Comparison of ENCODE assay signal across 12 cellular contexts in the genomic region with DNA sequence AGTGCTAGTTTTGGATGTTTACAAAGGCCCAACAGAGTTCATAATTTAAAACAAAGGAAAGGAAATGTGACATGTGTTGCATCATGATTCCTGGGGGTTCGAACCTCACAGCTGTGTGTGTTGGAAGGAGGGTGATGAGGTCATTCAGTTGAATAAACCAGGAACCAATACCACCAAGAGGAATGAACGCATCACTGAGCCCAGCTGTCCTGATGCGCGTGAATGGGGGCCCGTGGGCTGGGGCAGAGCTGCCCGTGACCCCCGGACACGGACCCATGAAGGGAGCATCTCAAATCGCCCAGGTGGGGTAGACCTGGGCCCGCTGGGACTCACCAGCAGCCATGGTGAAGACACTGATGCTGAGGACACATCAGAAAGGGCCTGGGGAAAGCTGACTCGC. TPM values are rescaled to one million over a fixed set of nuclear protein-coding genes. Genes with fewer than 3 reads are reported as not detected.
A peak's percentile ranks its signal among the peaks of the same experiment; 100 is the strongest.
DNase-seq lines count a peak whose midpoint lies in the region; ATAC-seq, FAIRE-seq and TF ChIP-seq lines count a peak whose summit lies in the region.
"Had no signal": no experiment of that assay in that cellular context is flagged by ENCODE, and none has a peak within 500 bp of the region (broad histone marks: within the 10 kb centered on the region; RNA-seq: fewer than 3 reads in every experiment).

No MANE protein-coding gene starts in this region.

- BruUV-seq in HepG2 (replicated peaks; lab: Mats Ljungman, UMichigan) (no TSS peak), K562 (replicated peaks; lab: Mats Ljungman, UMichigan) (no TSS peak)

- ATAC-seq in HepG2, result no peak
- ATAC-seq in right lobe of liver, result no peak
- peak; percentile 72 for ATAC-seq in HG03354 (IDR thresholded peaks at IDR 0.05; ENCODE audit: poor library complexity, severe bottlenecking, unreplicated experiment)
- ATAC-seq in K562, result no peak; the same call in 2 of the 3 replicates
- no peak for ATAC-seq in GM18505 (IDR thresholded peaks at IDR 0.05; ENCODE audit: unreplicated experiment)

- H3K27me3 ChIP-seq in HepG2 (ENCODE audit: control insufficient read depth in 1 of 2, insufficient read depth in 2 of 2, low read length in 2 of 2) (no peaks in the 10 kb centered on the region), right lobe of liver (no peaks in the 10 kb centered on the region), K562 (ENCODE audit: control insufficient read depth in 2 of 2, insufficient read depth in 2 of 2, low read length in 2 of 2) (peaks cover 0 to 11% of the 10 kb centered on the region in 2 experiments; a peak in 3 of 5 replicates)
- H3K27me3 ChIP-seq: MG63 had no signal

- whole genome bisulfite sequencing in HepG2 (ENCODE audit: low lambda C conversion rate), result 93% methylated on average over 11 of the region's 11 CpGs
- WGBS in right lobe of liver (ENCODE audit: insufficient coverage, low coverage, low lambda C conversion rate, missing lambda C conversion rate), result 72% methylated on average over 3 of the region's 11 CpGs
- 39% methylated on average over 11 of the region's 11 CpGs for WGBS in K562 (ENCODE audit: insufficient coverage, low coverage, missing lambda C conversion rate)

- H3K4me3 ChIP-seq in HepG2 (replicated peaks in 1 of 3; ENCODE audit: insufficient read depth in 1 of 3, low read depth in 2 of 3, low read length in 3 of 3) (no peak overlapping the region), right lobe of liver (no peak overlapping the region), K562 (no peak overlapping the region)
- H3K4me3 ChIP-seq: MG63 had no signal

- no peak overlapping the region for H3K27ac Mint-ChIP-seq in stimulated activated naive CD8-positive, alpha-beta T cell treated with anti-CD3 and anti-CD28 coated beads, Interleukin-15, Interleukin-2, amounts not matched to agents 100 ng/mL and 50 ng/mL, for 24 hours
- no peak overlapping the region for H3K27ac Mint-ChIP-seq in osteocyte (ENCODE audit: unreplicated experiment)

- H3K27ac ChIP-seq in HepG2 (ENCODE audit: extremely low read length, insufficient read depth, low read length) (no peak overlapping the region), right lobe of liver (no peak overlapping the region), K562 (ENCODE audit: extremely low read depth, low read depth, low read length) (no peak overlapping the region)
- H3K27ac ChIP-seq: VCaP had no signal

- no peak for DNase-seq in HepG2 (ENCODE audit: low spot score)
- no peak for DNase-seq in right lobe of liver
- no peak for DNase-seq in K562 (ENCODE audit: extremely low read depth in 1 of 4, low spot score in 3 of 4)
- DNase-seq in osteocyte (ENCODE audit: extremely low spot score, unreplicated experiment), result no peak
- no peak for DNase-seq in NCI-H187 (lab: John Stamatoyannopoulos, UW)
- DNase-seq: MG63, NCI-H524, Right ventricle myocardium superior had no signal

- H3K9me3 Mint-ChIP-seq in stimulated activated naive CD8-positive, alpha-beta T cell treated with anti-CD3 and anti-CD28 coated beads, Interleukin-15, Interleukin-2, amounts not matched to agents 100 ng/mL and 50 ng/mL, for 24 hours, result no peaks in the 10 kb centered on the region
- H3K9me3 Mint-ChIP-seq in osteocyte (ENCODE audit: unreplicated experiment), result no peaks in the 10 kb centered on the region

- FAIRE-seq in HepG2 (lab: Jason Lieb, UNC), result no peak
- no peak for FAIRE-seq in K562 (lab: Jason Lieb, UNC)

- H3K4me2 ChIP-seq in HepG2 (ENCODE audit: low read depth, low read length), result no peak overlapping the region
- H3K4me2 ChIP-seq in K562 (ENCODE audit: insufficient read depth, low read length), result no peak overlapping the region

- TF ChIP-seq CTCF in HepG2 (CRISPR knock-in tag; IDR thresholded peaks at IDR 0.05) (no peak), right lobe of liver (IDR thresholded peaks at IDR 0.05) (no peak), K562 (IDR thresholded peaks at IDR 0.05 in 2 of 3, conservative IDR thresholded peaks at IDR 0.05 in 1 of 3; ENCODE audit: insufficient read depth in 2 of 3, low read depth in 1 of 3, low read length in 3 of 3) (no peak), osteocyte (IDR thresholded peaks at IDR 0.05) (no peak)

- H3K79me2 ChIP-seq in HepG2 (ENCODE audit: insufficient read depth, low read length) (no peaks in the 10 kb centered on the region), K562 (ENCODE audit: control insufficient read depth, insufficient read depth, low read length) (no peaks in the 10 kb centered on the region)

- H3K4me1 Mint-ChIP-seq in stimulated activated naive CD8-positive, alpha-beta T cell treated with anti-CD3 and anti-CD28 coated beads, Interleukin-15, Interleukin-2, amounts not matched to agents 100 ng/mL and 50 ng/mL, for 24 hours (ENCODE audit: low read depth), result peaks cover 5% of the 10 kb centered on the region
- H3K4me1 Mint-ChIP-seq in osteocyte (ENCODE audit: unreplicated experiment), result no peaks in the 10 kb centered on the region

- H2AFZ ChIP-seq in HepG2 (ENCODE audit: low read length) (no peak overlapping the region), K562 (ENCODE audit: low read depth, low read length) (no peak overlapping the region)

- CTCF ChIA-PET in HepG2 (lab: Yijun Ruan, JAX; ENCODE audit: low intra/inter-chr PET ratio, low total read pairs) (no interaction called here), K562 (lab: Yijun Ruan, JAX; ENCODE audit: low intra/inter-chr PET ratio) (no interaction called here)

- H3K9me3 ChIP-seq in HepG2 (ENCODE audit: low read length) (no peaks in the 10 kb centered on the region), right lobe of liver (no peaks in the 10 kb centered on the region), K562 (replicated peaks; ENCODE audit: control insufficient read depth, insufficient read depth, low read depth, low read length) (peaks cover 2% of the 10 kb centered on the region; the same call in 1 of the 2 replicates)
- H3K9me3 ChIP-seq: MG63 had no signal

- H3K36me3 ChIP-seq in HepG2 (replicated peaks in 1 of 2; ENCODE audit: control insufficient read depth in 1 of 2, insufficient read depth in 2 of 2, low read length in 2 of 2), result peaks cover 17 to 22% of the 10 kb centered on the region in 2 experiments; a peak in 4 of 5 replicates
- H3K36me3 ChIP-seq in right lobe of liver, result peaks cover 0 to 44% (median 0%) of the 10 kb centered on the region in 4 donors
- H3K36me3 ChIP-seq in K562 (ENCODE audit: control insufficient read depth, insufficient read depth, low read length), result peaks cover 24% of the 10 kb centered on the region
- H3K36me3 ChIP-seq: MG63 had no signal

- H3K36me3 Mint-ChIP-seq in stimulated activated naive CD8-positive, alpha-beta T cell treated with anti-CD3 and anti-CD28 coated beads, Interleukin-15, Interleukin-2, amounts not matched to agents 100 ng/mL and 50 ng/mL, for 24 hours (ENCODE audit: low read depth), result peaks cover 3% of the 10 kb centered on the region
- peaks cover 30% of the 10 kb centered on the region for H3K36me3 Mint-ChIP-seq in osteocyte (ENCODE audit: unreplicated experiment)

- intact Hi-C loops in HepG2 (cut with micrococcal nuclease; ENCODE audit: unreplicated experiment), result no loop called here
- intact Hi-C loops in right lobe of liver (cut with DNase I), result no loop called here
- intact Hi-C loops in K562 (cut with micrococcal nuclease), result no loop called here

- POLR2A ChIA-PET in HepG2 (lab: Yijun Ruan, JAX) (no interaction called here), K562 (lab: Yijun Ruan, JAX) (no interaction called here)

- no peaks in the 10 kb centered on the region for H3K4me1 ChIP-seq in HepG2 (ENCODE audit: insufficient read depth, low read length)
- H3K4me1 ChIP-seq in right lobe of liver, result no peaks in the 10 kb centered on the region
- peaks cover 5% of the 10 kb centered on the region in 2 experiments; a peak in 3 of 5 replicates for H3K4me1 ChIP-seq in K562 (replicated peaks in 1 of 2; ENCODE audit: control insufficient read depth in 2 of 2, insufficient read depth in 2 of 2, low read length in 2 of 2)

- TF ChIP-seq RAD21 in HepG2 (CRISPR knock-in tag; IDR thresholded peaks at IDR 0.05) (no peak), K562 (CRISPR knock-in tag; conservative IDR thresholded peaks at IDR 0.05 in 1 of 2, IDR thresholded peaks at IDR 0.05 in 1 of 2) (no peak)

- H4K20me1 ChIP-seq in HepG2 (ENCODE audit: insufficient read depth, low read length) (no peaks in the 10 kb centered on the region), K562 (replicated peaks; ENCODE audit: control insufficient read depth, insufficient read depth, low read length) (peaks cover 6% of the 10 kb centered on the region)

- in situ Hi-C loops in HepG2 (cut with HindIII; ENCODE audit: extremely low pct_ligation_motif_present, low pct_unique_long_range_greater_than_20kb) (no loop called here), K562 (cut with MboI) (no loop called here)

- H3K9ac ChIP-seq in HepG2 (ENCODE audit: insufficient read depth, low read depth, low read length) (no peak overlapping the region), K562 (ENCODE audit: insufficient read depth in 1 of 2, low read depth in 2 of 2, low read length in 2 of 2) (no peak overlapping the region)

- no peak for TF ChIP-seq POLR2A in HepG2 (IDR thresholded peaks at IDR 0.05; ENCODE audit: insufficient read depth in 1 of 2, low read depth in 2 of 2, low read length in 2 of 2)
- no peak for TF ChIP-seq POLR2A in right lobe of liver (IDR thresholded peaks at IDR 0.05)
- TF ChIP-seq POLR2A in K562 (conservative IDR thresholded peaks at IDR 0.05), result no peak
- TF ChIP-seq POLR2A in GM18505 (IDR thresholded peaks at IDR 0.05; ENCODE audit: borderline replicate concordance, extremely low read depth, insufficient read depth, insufficient read length), result no peak

- no peaks in the 10 kb centered on the region for H3K9me1 ChIP-seq in K562 (ENCODE audit: control insufficient read depth, insufficient read depth, low read length)

- no peaks in the 10 kb centered on the region for H3K27me3 Mint-ChIP-seq in stimulated activated naive CD8-positive, alpha-beta T cell treated with anti-CD3 and anti-CD28 coated beads, Interleukin-15, Interleukin-2, amounts not matched to agents 100 ng/mL and 50 ng/mL, for 24 hours
- H3K27me3 Mint-ChIP-seq in osteocyte (ENCODE audit: unreplicated experiment), result no peaks in the 10 kb centered on the region

- TF ChIP-seq EP300 in HepG2 (IDR thresholded peaks at IDR 0.05; ENCODE audit: low read depth in 2 of 2, low read length in 2 of 2) (no peak), HepG2 (CRISPR knock-in tag; IDR thresholded peaks at IDR 0.05; ENCODE audit: borderline replicate concordance) (no peak), K562 (IDR thresholded peaks at IDR 0.05; ENCODE audit: low read length) (no peak)

- peak overlapping the region; percentile 41 for H3K4me3 Mint-ChIP-seq in stimulated activated naive CD8-positive, alpha-beta T cell treated with anti-CD3 and anti-CD28 coated beads, Interleukin-15, Interleukin-2, amounts not matched to agents 100 ng/mL and 50 ng/mL, for 24 hours
- H3K4me3 Mint-ChIP-seq in osteocyte (ENCODE audit: unreplicated experiment), result no peak overlapping the region

RNA-seq across cellular contexts. Expression of gene BRI3, which starts 33.0 kb away (rescaled TPM):
- total RNA-seq in HepG2 (2016; rRNA removed; fragmentation: Illumina TruSeq; extraction: Trizol), result 37.2 and 54.0 TPM in 2 replicates
- 362 and 379 TPM in 2 replicates for total RNA-seq in HepG2 (2016; cell fraction: cytosol; rRNA removed; fragmentation: Illumina TruSeq; extraction: Trizol; ENCODE audit: low read depth)
- 32.4 and 58.8 TPM in 2 replicates for total RNA-seq in HepG2 (2016; cell fraction: insoluble cytoplasmic fraction; rRNA removed; fragmentation: Illumina TruSeq; extraction: Trizol)
- 234 and 253 TPM in 2 replicates for total RNA-seq in HepG2 (2016; cell fraction: membrane; rRNA removed; fragmentation: Illumina TruSeq; extraction: Trizol)
- 25.6 and 29.4 TPM in 2 replicates for total RNA-seq in HepG2 (2016; cell fraction: nucleus; rRNA removed; fragmentation: Illumina TruSeq; extraction: Trizol)
- 103 and 113 TPM in 2 replicates for polyA plus RNA-seq in HepG2 (2011; rRNA removed)
- polyA plus RNA-seq in HepG2 (2011; cell fraction: cytosol; rRNA removed), result 80.0 TPM in 2 replicates
- 27.5 and 33.8 TPM in 2 replicates for polyA plus RNA-seq in HepG2 (2011; cell fraction: nucleus; rRNA removed)
- polyA plus RNA-seq in HepG2 (2012), result 83.2 and 95.1 TPM in 2 replicates
- polyA plus RNA-seq in HepG2 (2016; cell fraction: cytosol; fragmentation: Illumina TruSeq; extraction: Trizol; ENCODE audit: low read depth), result 889 and 952 TPM in 2 replicates
- 61.2 and 81.9 TPM in 2 replicates for polyA plus RNA-seq in HepG2 (2016; cell fraction: insoluble cytoplasmic fraction; fragmentation: Illumina TruSeq; extraction: Trizol; ENCODE audit: low read depth)
- 488 and 495 TPM in 2 replicates for polyA plus RNA-seq in HepG2 (2016; cell fraction: membrane; fragmentation: Illumina TruSeq; extraction: Trizol; ENCODE audit: low read depth)
- polyA plus RNA-seq in HepG2 (2016; cell fraction: nucleus; fragmentation: Illumina TruSeq; extraction: Trizol; ENCODE audit: insufficient read depth, low read depth), result 59.1 and 78.9 TPM in 2 replicates
- polyA minus RNA-seq in HepG2 (2011; rRNA and poly(A)+ RNA removed; ENCODE audit: low replicate concordance), result 61.6 and 63.3 TPM in 2 replicates
- polyA minus RNA-seq in HepG2 (2011; cell fraction: cytosol; rRNA and poly(A)+ RNA removed), result 27.4 and 34.8 TPM in 2 replicates
- 22.8 and 23.6 TPM in 2 replicates for polyA minus RNA-seq in HepG2 (2011; cell fraction: nucleus; rRNA and poly(A)+ RNA removed)
- total RNA-seq in right lobe of liver, result 100 to 1,000 TPM in 4 of 6 experiments, 10 to 100 TPM in 2; 34.7 to 160 (median 137) TPM
- total RNA-seq in K562 (2011; cell fraction: chromatin; rRNA removed; ENCODE audit: low replicate concordance), result 12.6 and 25.0 TPM in 2 replicates
- total RNA-seq in K562 (2011; cell fraction: nucleolus; rRNA removed), result 16.4 and 20.8 TPM in 2 replicates
- 21.3 and 23.7 TPM in 2 replicates for total RNA-seq in K562 (2011; cell fraction: nucleoplasm; rRNA removed)
- 9.9 and 10.7 TPM in 2 replicates for total RNA-seq in K562 (2014; rRNA removed)
- total RNA-seq in K562 (2014; rRNA removed; fragmentation: Illumina TruSeq; extraction: Trizol), result 11.9 and 21.6 TPM in 2 replicates
- 29.1 and 29.8 TPM in 2 replicates for total RNA-seq in K562 (2015; rRNA removed; fragmentation: Illumina TruSeq; extraction: Trizol)
- total RNA-seq in K562 (2021), result 55.1 and 57.4 TPM in 2 replicates
- 18.6 and 21.3 TPM in 2 replicates for polyA plus RNA-seq in K562 (2011; rRNA removed)
- polyA plus RNA-seq in K562 (2011; cell fraction: cytosol; rRNA removed), result 24.1 and 28.7 TPM in 2 replicates
- polyA plus RNA-seq in K562 (2011; cell fraction: nucleus; rRNA removed), result 16.2 and 18.7 TPM in 2 replicates
- polyA plus RNA-seq in K562 (2012), result 46.4 and 129 TPM in 2 replicates
- 16.9 and 26.0 TPM in 2 replicates for polyA plus RNA-seq in K562 (2014; fragmentation: Illumina TruSeq; extraction: Trizol)
- polyA plus RNA-seq in K562 (2014; fragmentation: Nextera tagmentation; extraction: Ambion mirVana), result 1 to 10 TPM; 4.3 to 5.7 TPM
- 23.1 and 39.8 TPM in 2 replicates for polyA plus RNA-seq in K562 (2014; rRNA removed)
- polyA minus RNA-seq in K562 (2011; rRNA and poly(A)+ RNA removed), result 8.9 and 9.1 TPM in 2 replicates
- 8.2 and 13.9 TPM in 2 replicates for polyA minus RNA-seq in K562 (2011; cell fraction: cytosol; rRNA and poly(A)+ RNA removed)
- polyA minus RNA-seq in K562 (2011; cell fraction: nucleus; rRNA and poly(A)+ RNA removed), result 9.2 and 11.0 TPM in 2 replicates
- 344 and 379 TPM in 2 replicates for total RNA-seq in osteocyte

Comparison
In these comparisons a context has a peak if more than half of its experiments do, and no peak if none do; other contexts are left out.
1. Of the 241 proteins assayed by ChIP-seq in both HepG2 and K562: peak only in HepG2: none; only in K562: CEBPG; in both: none; in neither: 238; mixed calls (peak in some experiments, not most) for 2.